9 cellular contexts compared by ENCODE assay signal in the genomic region with DNA sequence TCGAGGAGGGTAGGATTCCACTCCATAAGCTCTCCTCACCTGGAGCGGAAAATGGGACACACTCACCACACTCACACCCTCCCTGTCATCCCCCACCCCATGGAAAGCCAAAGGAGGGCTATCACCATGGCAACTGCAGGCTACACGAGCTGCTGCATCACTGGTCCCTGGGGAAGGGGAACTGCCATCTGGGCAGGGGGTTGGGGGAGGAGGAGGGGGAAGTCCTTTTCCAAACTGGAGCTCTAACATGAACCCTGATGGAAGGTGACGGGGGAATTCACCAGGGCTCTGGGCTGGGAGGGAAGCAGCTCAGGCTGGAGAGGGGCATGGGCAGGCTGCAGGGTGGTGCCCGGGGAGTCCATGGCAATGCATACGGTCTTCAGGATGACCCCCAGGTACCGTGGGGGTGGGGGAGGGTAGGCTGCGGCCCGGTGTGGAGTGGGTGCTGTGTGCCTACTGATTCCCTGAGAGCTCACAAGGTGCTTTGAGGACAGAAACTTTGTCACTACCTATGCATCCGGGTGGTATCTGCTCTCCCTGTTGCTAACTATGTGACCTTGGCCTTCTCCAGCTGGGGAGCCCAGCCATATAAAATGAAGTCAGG.
DNase-seq lines count a peak whose midpoint lies in the region; ATAC-seq and TF ChIP-seq lines count a peak whose summit lies in the region.
"Had no signal": no experiment of that assay in that cellular context is flagged by ENCODE, and none has a peak within 500 bp of the region (broad histone marks: within the 10 kb centered on the region; RNA-seq: fewer than 3 reads in every experiment).

No MANE protein-coding gene starts in this region.

- H3K27ac ChIP-seq in Peyer's patch = peak overlapping the region; percentile 71 to 89 (median 80)
- H3K27ac ChIP-seq in right cardiac atrium (ENCODE audit: low read length) = peak overlapping the region; percentile 71
- peak overlapping the region in 3 of 4 donors; percentile 73 to 97 (median 91) for H3K27ac ChIP-seq in tibial nerve

- H3K4me1 Mint-ChIP-seq in activated CD8-positive, alpha-beta T cell treated with anti-CD3 and anti-CD28 coated beads, Interleukin-2, amount 10 ng/mL, durations not matched to agents 7 days and 5 days (ENCODE audit: low read depth) = peaks cover 77% of the 10 kb centered on the region
- peaks cover 61% of the 10 kb centered on the region for H3K4me1 Mint-ChIP-seq in activated CD8-positive, alpha-beta T cell treated with anti-CD3 and anti-CD28 coated beads for 36 hours (ENCODE audit: low read depth)

- no peaks in the 10 kb centered on the region for H3K36me3 ChIP-seq in Peyer's patch
- H3K36me3 ChIP-seq in tibial nerve = no peaks in the 10 kb centered on the region

- POLR2A ChIA-PET in activated CD8-positive, alpha-beta T cell treated with anti-CD3 and anti-CD28 coated beads, Interleukin-2, amount 10 ng/mL, durations not matched to agents 7 days and 5 days (lab: Charles Lee) = interaction anchor here (1.6 to 4.8 kb wide), 6 partner anchors 9 to 115 kb away, joined by 4 to 17 read pairs (median 8); no protein-coding TSS in a partner anchor
- POLR2A ChIA-PET in activated CD8-positive, alpha-beta T cell treated with anti-CD3 and anti-CD28 coated beads for 36 hours (lab: Charles Lee) = interaction anchor here (0.8 to 1.5 kb wide), 5 partner anchors 28 to 200 kb away, joined by 3 read pairs; no protein-coding TSS in a partner anchor

- peak overlapping the region; percentile 22 for H3K4me3 Mint-ChIP-seq in activated CD8-positive, alpha-beta T cell treated with anti-CD3 and anti-CD28 coated beads, Interleukin-2, amount 10 ng/mL, durations not matched to agents 7 days and 5 days
- H3K4me3 Mint-ChIP-seq in activated CD8-positive, alpha-beta T cell treated with anti-CD3 and anti-CD28 coated beads for 36 hours = no peak overlapping the region

- H3K27me3 ChIP-seq in Peyer's patch (no peaks in the 10 kb centered on the region), right cardiac atrium (ENCODE audit: control insufficient read depth, insufficient read depth) (no peaks in the 10 kb centered on the region), tibial nerve (no peaks in the 10 kb centered on the region)

- H3K9me3 Mint-ChIP-seq in activated CD8-positive, alpha-beta T cell treated with anti-CD3 and anti-CD28 coated beads, Interleukin-2, amount 10 ng/mL, durations not matched to agents 7 days and 5 days (ENCODE audit: insufficient read depth) = no peaks in the 10 kb centered on the region
- no peaks in the 10 kb centered on the region for H3K9me3 Mint-ChIP-seq in activated CD8-positive, alpha-beta T cell treated with anti-CD3 and anti-CD28 coated beads for 36 hours
- H3K9me3 Mint-ChIP-seq: activated T-cell treated with anti-CD3 and anti-CD28 coated beads, Interleukin-2, amount 50 U/mL, for 72 hours had no signal

- 57% methylated on average over 10 of the region's 10 CpGs for WGBS in right cardiac atrium
- 70 to 71% methylated on average over 10 of the region's 10 CpGs for WGBS in tibial nerve, 2 donors

- no peak for DNase-seq in activated CD8-positive, alpha-beta T cell treated with anti-CD3 and anti-CD28 coated beads, Interleukin-2, amount 10 ng/mL, durations not matched to agents 7 days and 5 days
- DNase-seq in activated CD8-positive, alpha-beta T cell treated with anti-CD3 and anti-CD28 coated beads for 36 hours = no peak
- DNase-seq in Peyer's patch = no peak
- DNase-seq in right cardiac atrium = peak in 1 of 3 donors; percentile 56
- DNase-seq in tibial nerve (ENCODE audit: low spot score in 2 of 2) = no peak
- DNase-seq in stimulated activated CD8-positive, alpha-beta memory T cell treated with anti-CD3 and anti-CD28 coated beads, Interleukin-4, amount 100 ng/mL, for 48 hours = no peak
- DNase-seq: activated T-cell treated with anti-CD3 and anti-CD28 coated beads, Interleukin-2, amount 50 U/mL, for 72 hours had no signal

- H3K36me3 Mint-ChIP-seq in activated CD8-positive, alpha-beta T cell treated with anti-CD3 and anti-CD28 coated beads, Interleukin-2, amount 10 ng/mL, durations not matched to agents 7 days and 5 days (ENCODE audit: low read depth) = no peaks in the 10 kb centered on the region
- H3K36me3 Mint-ChIP-seq in activated CD8-positive, alpha-beta T cell treated with anti-CD3 and anti-CD28 coated beads for 36 hours (ENCODE audit: low read depth) = no peaks in the 10 kb centered on the region

- no peaks in the 10 kb centered on the region for H3K27me3 Mint-ChIP-seq in activated CD8-positive, alpha-beta T cell treated with anti-CD3 and anti-CD28 coated beads, Interleukin-2, amount 10 ng/mL, durations not matched to agents 7 days and 5 days (ENCODE audit: low read depth)
- H3K27me3 Mint-ChIP-seq in activated CD8-positive, alpha-beta T cell treated with anti-CD3 and anti-CD28 coated beads for 36 hours = no peaks in the 10 kb centered on the region

- no peak for ATAC-seq in activated CD8-positive, alpha-beta T cell treated with anti-CD3 and anti-CD28 coated beads, Interleukin-2, amount 10 ng/mL, durations not matched to agents 7 days and 5 days
- no peak for ATAC-seq in activated CD8-positive, alpha-beta T cell treated with anti-CD3 and anti-CD28 coated beads for 36 hours
- no peak for ATAC-seq in right cardiac atrium
- ATAC-seq in GM21515 (IDR thresholded peaks at IDR 0.05; ENCODE audit: unreplicated experiment) = no peak
- no peak for ATAC-seq in HG02981 (IDR thresholded peaks at IDR 0.05; ENCODE audit: unreplicated experiment)

- TF ChIP-seq CTCF in activated CD8-positive, alpha-beta T cell treated with anti-CD3 and anti-CD28 coated beads for 36 hours (IDR thresholded peaks at IDR 0.05) = no peak
- TF ChIP-seq CTCF in Peyer's patch (IDR thresholded peaks at IDR 0.05) (no peak), tibial nerve (IDR thresholded peaks at IDR 0.05) (no peak)

- CTCF ChIA-PET in activated CD8-positive, alpha-beta T cell treated with anti-CD3 and anti-CD28 coated beads, Interleukin-2, amount 10 ng/mL, durations not matched to agents 7 days and 5 days (lab: Charles Lee) = interaction anchor here (0.7 to 6.5 kb wide), 13 partner anchors 8 to 174 kb away, joined by 3 to 40 read pairs (median 5); no protein-coding TSS in a partner anchor
- CTCF ChIA-PET in activated CD8-positive, alpha-beta T cell treated with anti-CD3 and anti-CD28 coated beads for 36 hours (lab: Charles Lee) = interaction anchor here (0.7 to 5.2 kb wide), 12 partner anchors 7 to 150 kb away, joined by 3 to 29 read pairs (median 4); no protein-coding TSS in a partner anchor

- peak overlapping the region; percentile 81 for H3K27ac Mint-ChIP-seq in activated CD8-positive, alpha-beta T cell treated with anti-CD3 and anti-CD28 coated beads, Interleukin-2, amount 10 ng/mL, durations not matched to agents 7 days and 5 days
- H3K27ac Mint-ChIP-seq in activated CD8-positive, alpha-beta T cell treated with anti-CD3 and anti-CD28 coated beads for 36 hours = no peak overlapping the region
- H3K27ac Mint-ChIP-seq: activated T-cell treated with anti-CD3 and anti-CD28 coated beads, Interleukin-2, amount 50 U/mL, for 72 hours had no signal

- intact Hi-C loops in activated CD8-positive, alpha-beta T cell treated with anti-CD3 and anti-CD28 coated beads for 36 hours (cut with micrococcal nuclease) = no loop called here
- intact Hi-C loops in right cardiac atrium (cut with DNase I) = no loop called here

- no peak for TF ChIP-seq EP300 in tibial nerve (IDR thresholded peaks at IDR 0.05)

- H3K4me3 ChIP-seq in Peyer's patch (no peak overlapping the region), right cardiac atrium (ENCODE audit: low read length) (no peak overlapping the region), tibial nerve (no peak overlapping the region)

- H3K9me3 ChIP-seq in Peyer's patch (no peaks in the 10 kb centered on the region), right cardiac atrium (ENCODE audit: control insufficient read depth, low read length) (no peaks in the 10 kb centered on the region), tibial nerve (no peaks in the 10 kb centered on the region)

- TF ChIP-seq POLR2A in Peyer's patch (IDR thresholded peaks at IDR 0.05) = no peak
- no peak for TF ChIP-seq POLR2A in tibial nerve (IDR thresholded peaks at IDR 0.05)

- H3K4me1 ChIP-seq in Peyer's patch (peaks cover 0 to 43% (median 8%) of the 10 kb centered on the region in 4 donors), right cardiac atrium (ENCODE audit: control insufficient read depth, insufficient read depth, low read length) (peaks cover 27% of the 10 kb centered on the region), tibial nerve (peaks cover 16 to 95% (median 58%) of the 10 kb centered on the region in 4 donors)
